Comparison of ENCODE assay signal across 14 cellular contexts in the genomic region with DNA sequence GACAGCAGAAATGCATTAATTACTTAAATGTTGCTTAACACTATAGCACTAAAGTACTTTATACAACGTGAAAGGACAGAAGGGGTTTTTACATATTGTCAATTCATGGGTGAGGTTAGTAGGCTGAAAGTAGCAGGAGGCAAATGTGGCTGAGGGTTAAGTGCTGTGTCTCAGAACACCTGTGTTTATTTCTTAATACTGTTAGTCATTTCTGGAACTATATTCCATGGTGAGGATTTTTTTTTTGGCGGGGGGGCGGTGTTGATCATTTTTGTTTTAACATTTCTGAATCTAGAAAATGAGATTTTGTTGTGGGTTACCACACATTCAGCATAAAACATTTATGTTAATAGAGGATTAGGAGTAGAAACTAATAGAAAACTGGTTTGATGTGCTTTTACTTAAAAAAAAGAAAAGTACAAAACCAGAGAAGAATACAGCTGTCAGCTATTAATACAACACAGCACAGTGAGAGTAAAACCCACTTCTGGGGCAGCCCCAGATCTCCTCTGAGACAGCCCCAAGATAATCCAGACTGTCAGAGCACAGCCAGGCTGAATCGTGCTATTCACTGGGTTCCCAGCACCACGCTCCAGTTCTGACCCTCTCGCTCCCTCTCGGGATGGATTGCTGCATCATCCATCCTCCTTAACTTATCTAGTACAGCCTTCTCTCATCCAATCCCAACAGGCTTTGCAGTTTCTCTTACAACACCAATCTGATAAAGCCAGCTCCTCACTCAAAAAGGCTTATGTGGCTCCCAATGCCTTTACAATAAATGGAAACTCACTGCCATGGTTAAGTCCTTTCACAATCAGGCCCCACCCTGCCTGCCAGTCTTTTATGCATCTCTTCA.
A peak's percentile ranks its signal among the peaks of the same experiment; 100 is the strongest.
DNase-seq lines count a peak whose midpoint lies in the region; ATAC-seq and TF ChIP-seq lines count a peak whose summit lies in the region.
"Had no signal": no experiment of that assay in that cellular context is flagged by ENCODE, and none has a peak within 500 bp of the region (broad histone marks: within the 10 kb centered on the region; RNA-seq: fewer than 3 reads in every experiment).

No MANE protein-coding gene starts in this region.

- no peak overlapping the region for H2BK5ac ChIP-seq in H9 (ENCODE audit: insufficient read length, low read length)

- H3K9ac ChIP-seq in neural progenitor cell, result no peak overlapping the region
- H3K9ac ChIP-seq in H9 (ENCODE audit: extremely low read depth, insufficient read length, low read length), result no peak overlapping the region
- H3K9ac ChIP-seq: GM23248 had no signal

- H3K4me2 ChIP-seq in neural progenitor cell, result no peak overlapping the region
- no peak overlapping the region for H3K4me2 ChIP-seq in H9 (ENCODE audit: insufficient read depth, insufficient read length, low read length)

- H4K91ac ChIP-seq in H9 (ENCODE audit: insufficient read length, low read depth, low read length), result no peak overlapping the region

- H3K4me1 ChIP-seq in neural progenitor cell, result peaks cover 15% of the 10 kb centered on the region
- no peaks in the 10 kb centered on the region for H3K4me1 ChIP-seq in H9 (ENCODE audit: insufficient read depth, low read length)

- TF ChIP-seq CTCF in neural progenitor cell (IDR thresholded peaks at IDR 0.05) (no peak), H9 (conservative IDR thresholded peaks at IDR 0.05) (no peak), foreskin fibroblast (IDR thresholded peaks at IDR 0.05; ENCODE audit: low read depth, low read length) (no peak)

- no peak overlapping the region for H4K5ac ChIP-seq in H9 (ENCODE audit: insufficient read length, low read depth, low read length)

- no peak overlapping the region for H2AK5ac ChIP-seq in H9 (ENCODE audit: insufficient read length, low read length)

- no peak overlapping the region for H2BK15ac ChIP-seq in H9 (ENCODE audit: low read depth, low read length)

- H3K27ac ChIP-seq in neural progenitor cell, result no peak overlapping the region
- H3K27ac ChIP-seq in H9 (ENCODE audit: insufficient read length, low read depth, low read length), result no peak overlapping the region
- H3K27ac ChIP-seq: 22Rv1, GM23248, neutrophil had no signal

- H2AFZ ChIP-seq in neural progenitor cell (replicated peaks) (no peak overlapping the region), H9 (ENCODE audit: low read length) (no peak overlapping the region)
- H2AFZ ChIP-seq: GM23248 had no signal

- ATAC-seq in HG02571 (IDR thresholded peaks at IDR 0.05; ENCODE audit: unreplicated experiment) (peak; percentile 74), HG03378 (IDR thresholded peaks at IDR 0.05; ENCODE audit: unreplicated experiment) (peak; percentile 65)
- ATAC-seq in natural killer cell treated with Interleukin-12 subunit alpha and Interleukin-12 subunit beta and Interleukin-15 and Interleukin-18, amount 100 ng/mL, for 72 hours, result no peak

- H3K9me3 Mint-ChIP-seq in neural progenitor cell, result no peaks in the 10 kb centered on the region
- H3K9me3 Mint-ChIP-seq in H9, result no peaks in the 10 kb centered on the region
- peaks cover 8% of the 10 kb centered on the region for H3K9me3 Mint-ChIP-seq in natural killer cell treated with Interleukin-12 subunit alpha and Interleukin-12 subunit beta and Interleukin-15 and Interleukin-18, amount 100 ng/mL, for 72 hours

- H3K4me3 ChIP-seq in neural progenitor cell, result no peak overlapping the region
- no peak overlapping the region for H3K4me3 ChIP-seq in foreskin fibroblast (ENCODE audit: low read depth in 1 of 2, low read length in 2 of 2)
- H3K4me3 ChIP-seq: GM23248 had no signal

- H3K27ac Mint-ChIP-seq in neural progenitor cell (no peak overlapping the region), H9 (peak overlapping the region in 1 of 3 experiments; percentile 35; a peak in 1 of 7 replicates)
- H3K27ac Mint-ChIP-seq in natural killer cell treated with Interleukin-12 subunit alpha and Interleukin-12 subunit beta and Interleukin-15 and Interleukin-18, amount 100 ng/mL, for 72 hours, result no peak overlapping the region

- no peak overlapping the region for H2BK120ac ChIP-seq in H9 (ENCODE audit: low read depth, low read length, poor library complexity, severe bottlenecking)

- H3K79me2 ChIP-seq in neural progenitor cell (ENCODE audit: low read depth) (no peaks in the 10 kb centered on the region), H9 (ENCODE audit: insufficient read depth, low read length) (no peaks in the 10 kb centered on the region)

- no CpG with 5 or more reads among the region's 7 CpGs for WGBS in H9 (ENCODE audit: extremely low coverage, insufficient read length, low lambda C conversion rate)

- no peaks in the 10 kb centered on the region for H4K20me1 ChIP-seq in neural progenitor cell (ENCODE audit: low read depth)
- no peaks in the 10 kb centered on the region for H4K20me1 ChIP-seq in H9 (ENCODE audit: control insufficient read depth, insufficient read depth, insufficient read length)

- H3K27me3 Mint-ChIP-seq in neural progenitor cell (ENCODE audit: insufficient read depth, low read depth), result no peaks in the 10 kb centered on the region
- no peaks in the 10 kb centered on the region; the same call in 1 of the 2 replicates for H3K27me3 Mint-ChIP-seq in H9 (ENCODE audit: low read depth)
- peaks cover 0 to 6% of the 10 kb centered on the region in 2 donors for H3K27me3 Mint-ChIP-seq in natural killer cell treated with Interleukin-12 subunit alpha and Interleukin-12 subunit beta and Interleukin-15 and Interleukin-18, amount 100 ng/mL, for 72 hours

- peaks cover 11% of the 10 kb centered on the region for H3K4me1 Mint-ChIP-seq in neural progenitor cell
- H3K4me1 Mint-ChIP-seq in H9, result peaks cover 26 to 35% of the 10 kb centered on the region in 2 experiments
- no peaks in the 10 kb centered on the region for H3K4me1 Mint-ChIP-seq in natural killer cell treated with Interleukin-12 subunit alpha and Interleukin-12 subunit beta and Interleukin-15 and Interleukin-18, amount 100 ng/mL, for 72 hours (ENCODE audit: low read depth in 2 of 2)

- H3K79me1 ChIP-seq in H9 (ENCODE audit: insufficient read depth, low read depth, low read length, poor library complexity, severe bottlenecking), result no peaks in the 10 kb centered on the region

- H2BK12ac ChIP-seq in H9 (ENCODE audit: insufficient read length, low read depth, low read length), result no peak overlapping the region

- no peaks in the 10 kb centered on the region for H3F3A ChIP-seq in neural progenitor cell (ENCODE audit: low read depth)

- H3K4me3 Mint-ChIP-seq in neural progenitor cell (no peak overlapping the region), H9 (no peak overlapping the region)
- H3K4me3 Mint-ChIP-seq in natural killer cell treated with Interleukin-12 subunit alpha and Interleukin-12 subunit beta and Interleukin-15 and Interleukin-18, amount 100 ng/mL, for 72 hours, result no peak overlapping the region

- H3K36me3 Mint-ChIP-seq in neural progenitor cell (no peaks in the 10 kb centered on the region), H9 (ENCODE audit: insufficient read depth in 1 of 3, low read depth in 3 of 3) (no peaks in the 10 kb centered on the region)
- H3K36me3 Mint-ChIP-seq in natural killer cell treated with Interleukin-12 subunit alpha and Interleukin-12 subunit beta and Interleukin-15 and Interleukin-18, amount 100 ng/mL, for 72 hours, result no peaks in the 10 kb centered on the region

- DNase-seq in NCI-H82 (lab: John Stamatoyannopoulos, UW) (peak; percentile 35), NCI-H82 treated with DMSO at 0.1 percent for 48 hours (lab: John Stamatoyannopoulos, UW; ENCODE audit: unreplicated experiment) (no peak), neural progenitor cell (ENCODE audit: low spot score) (peak; percentile 3), H9 (no peak), foreskin fibroblast (no peak)
- DNase-seq in natural killer cell treated with Interleukin-12 subunit alpha and Interleukin-12 subunit beta and Interleukin-15 and Interleukin-18, amount 100 ng/mL, for 72 hours (ENCODE audit: low spot score), result no peak
- DNase-seq: activated T-cell treated with anti-CD3 and anti-CD28 coated beads for 4 hours; GM23248; stimulated activated CD4-positive, alpha-beta T cell treated with anti-CD3 and anti-CD28 coated beads, Interleukin-4, amount 100 ng/mL, for 1 hour; T-helper 9 cell had no signal

- H3K36me3 ChIP-seq in neural progenitor cell, result no peaks in the 10 kb centered on the region
- H3K36me3 ChIP-seq: neutrophil had no signal

- H4K8ac ChIP-seq in H9 (replicated peaks; ENCODE audit: insufficient read length, low read depth, low read length), result no peak overlapping the region

- H3K14ac ChIP-seq in H9 (ENCODE audit: insufficient read depth, low read length), result no peak overlapping the region

- no peaks in the 10 kb centered on the region for H3K9me3 ChIP-seq in neural progenitor cell (ENCODE audit: low read depth)
- no peaks in the 10 kb centered on the region for H3K9me3 ChIP-seq in H9 (ENCODE audit: control insufficient read depth, low read depth, low read length)
- H3K9me3 ChIP-seq: neutrophil had no signal

- H3T11ph ChIP-seq in H9 (ENCODE audit: low read length), result no peak overlapping the region

- H3K56ac ChIP-seq in H9 (ENCODE audit: insufficient read length, low read depth, low read length), result no peak overlapping the region

- no peak overlapping the region for H3K18ac ChIP-seq in H9 (ENCODE audit: insufficient read length, low read depth, low read length)

- no peak overlapping the region for H3K23ac ChIP-seq in H9 (ENCODE audit: insufficient read length, low read depth, low read length)

- no peak overlapping the region for H2BK20ac ChIP-seq in H9 (ENCODE audit: low read depth, low read length, poor library complexity, severe bottlenecking)

- H3K27me3 ChIP-seq in neural progenitor cell, result no peaks in the 10 kb centered on the region
- no peaks in the 10 kb centered on the region for H3K27me3 ChIP-seq in H9 (ENCODE audit: insufficient read depth, low read length)

- H3K4ac ChIP-seq in H9 (ENCODE audit: low read depth, low read length), result no peak overlapping the region

- H3K23me2 ChIP-seq in H9 (ENCODE audit: insufficient read length, low read depth, low read length, poor library complexity, severe bottlenecking), result no peaks in the 10 kb centered on the region

Comparison
In these comparisons a context has a peak if more than half of its experiments do, and no peak if none do; other contexts are left out.
1. DNase-seq: peak in NCI-H82 (single experiment) and neural progenitor cell (single experiment); none in NCI-H82 treated with DMSO at 0.1 percent for 48 hours (single experiment), H9 (single experiment), foreskin fibroblast (0 of 2) and natural killer cell treated with Interleukin-12 subunit alpha and Interleukin-12 subunit beta and Interleukin-15 and Interleukin-18, amount 100 ng/mL, for 72 hours (single experiment).
2. ATAC-seq: peak in HG02571 (single experiment) and HG03378 (single experiment); none in natural killer cell treated with Interleukin-12 subunit alpha and Interleukin-12 subunit beta and Interleukin-15 and Interleukin-18, amount 100 ng/mL, for 72 hours (0 of 2).